8 cellular contexts compared by ENCODE assay signal in genomic region chr3:72313308-72313707, GRCh38.
"Had no signal": no experiment of that assay in that cellular context is flagged by ENCODE, and none has a peak within 500 bp of the region (broad histone marks: within the 10 kb centered on the region; RNA-seq: fewer than 3 reads in every experiment).

No MANE protein-coding gene starts in this region.

- DNase-seq: GDM1, GF-D8 had no signal

- ATAC-seq: GM12878 had no signal

- H3K4me3 ChIP-seq: GM12878 had no signal

- FAIRE-seq: G401.6, GM12878, GM12891, GM12892, GM18507, GM19239 had no signal
